Comparison of ENCODE assay signal across 1 cellular context in genomic region chr3:172138792-172139507, GRCh38.
A peak's percentile ranks its signal among the peaks of the same experiment; 100 is the strongest.
TF ChIP-seq lines count a peak whose summit lies in the region.

No MANE protein-coding gene starts in this region.

TF ChIP-seq in HepG2, 621 proteins besides CTCF, POLR2A, EP300 and RAD21 (continued from another document and continues in another):
- TF ChIP-seq E2F5 (CRISPR knock-in tag; conservative IDR thresholded peaks at IDR 0.05) = no peak
- no peak for TF ChIP-seq ZSCAN12 (CRISPR knock-in tag; IDR thresholded peaks at IDR 0.05)
- TF ChIP-seq PBX3 (CRISPR knock-in tag; IDR thresholded peaks at IDR 0.05; ENCODE audit: borderline replicate concordance) = no peak
- TF ChIP-seq IRF1 (CRISPR knock-in tag; IDR thresholded peaks at IDR 0.05; ENCODE audit: low read depth) = no peak
- TF ChIP-seq ZNF777 (CRISPR knock-in tag; IDR thresholded peaks at IDR 0.05) = no peak
- no peak for TF ChIP-seq ZFY (CRISPR knock-in tag; IDR thresholded peaks at IDR 0.05)
- no peak for TF ChIP-seq MAF1 (CRISPR knock-in tag; IDR thresholded peaks at IDR 0.05; ENCODE audit: borderline replicate concordance)
- TF ChIP-seq DMTF1 (CRISPR knock-in tag; IDR thresholded peaks at IDR 0.05) = no peak
- TF ChIP-seq ZBTB2 (CRISPR knock-in tag; IDR thresholded peaks at IDR 0.05; ENCODE audit: low read depth) = no peak
- no peak for TF ChIP-seq ARID4A (CRISPR knock-in tag; IDR thresholded peaks at IDR 0.05; ENCODE audit: borderline replicate concordance)
- no peak for TF ChIP-seq ZNF710 (CRISPR knock-in tag; IDR thresholded peaks at IDR 0.05; ENCODE audit: borderline replicate concordance)
- TF ChIP-seq MAFF (IDR thresholded peaks at IDR 0.05; ENCODE audit: low read depth, low read length) = peak; percentile 51; the same call in 1 of the 2 replicates
- peak; percentile 24; the same call in 1 of the 2 replicates for TF ChIP-seq PAF1 (CRISPR knock-in tag; IDR thresholded peaks at IDR 0.05)
- peak; percentile 54; the same call in 1 of the 2 replicates for TF ChIP-seq GATAD2A (CRISPR knock-in tag; IDR thresholded peaks at IDR 0.05)
- TF ChIP-seq ZNF18 (CRISPR knock-in tag; IDR thresholded peaks at IDR 0.05; ENCODE audit: insufficient replicate concordance) = no peak
- TF ChIP-seq BCL6 (CRISPR knock-in tag; IDR thresholded peaks at IDR 0.05) = no peak
- no peak for TF ChIP-seq ZBTB39 (CRISPR knock-in tag; IDR thresholded peaks at IDR 0.05)
- TF ChIP-seq ZNF556 (CRISPR knock-in tag; IDR thresholded peaks at IDR 0.05; ENCODE audit: borderline replicate concordance) = no peak
- TF ChIP-seq ISL2 (CRISPR knock-in tag; IDR thresholded peaks at IDR 0.05) = no peak
- no peak for TF ChIP-seq SUZ12 (IDR thresholded peaks at IDR 0.05; ENCODE audit: low read depth, low read length)
- no peak for TF ChIP-seq ATF6 (CRISPR knock-in tag; conservative IDR thresholded peaks at IDR 0.05)
- no peak for TF ChIP-seq ZNF34 (CRISPR knock-in tag; IDR thresholded peaks at IDR 0.05; ENCODE audit: borderline replicate concordance)
- no peak for TF ChIP-seq NR2F2 (IDR thresholded peaks at IDR 0.05; ENCODE audit: borderline replicate concordance, low read depth)
- peak; percentile 44; the same call in 1 of the 2 replicates for TF ChIP-seq POGZ (CRISPR knock-in tag; IDR thresholded peaks at IDR 0.05)
- TF ChIP-seq ZSCAN25 (CRISPR knock-in tag; IDR thresholded peaks at IDR 0.05) = no peak
- TF ChIP-seq PLSCR1 (CRISPR knock-in tag; IDR thresholded peaks at IDR 0.05; ENCODE audit: borderline replicate concordance) = no peak
- no peak for TF ChIP-seq ZNF276 (CRISPR knock-in tag; IDR thresholded peaks at IDR 0.05; ENCODE audit: low read depth)
